16 cellular contexts compared by ENCODE assay signal in genomic region chr4:5999830-6000365, GRCh38. TPM values are rescaled to one million over a fixed set of nuclear protein-coding genes. Genes with fewer than 3 reads are reported as not detected.
DNase-seq lines count a peak whose midpoint lies in the region; ATAC-seq and TF ChIP-seq lines count a peak whose summit lies in the region.
"Had no signal": no experiment of that assay in that cellular context is flagged by ENCODE, and none has a peak within 500 bp of the region (broad histone marks: within the 10 kb centered on the region; RNA-seq: fewer than 3 reads in every experiment).

No MANE protein-coding gene starts in this region.

- H3K9ac ChIP-seq in BLaER1 (no peak overlapping the region), neuronal stem cell (ENCODE audit: low read depth, low read length, poor library complexity) (no peak overlapping the region)

- no peak overlapping the region for H4K8ac ChIP-seq in neuronal stem cell (ENCODE audit: low read depth, low read length)

- no CpG with 5 or more reads among the region's 9 CpGs for WGBS in neuronal stem cell (ENCODE audit: extremely low coverage in 2 of 2, insufficient read length in 2 of 2, insufficient replicate concordance in 1 of 2), 2 donors
- WGBS in suprapubic skin, result 89% methylated on average over 9 of the region's 9 CpGs

- H3K36me3 ChIP-seq in BLaER1 (no peaks in the 10 kb centered on the region), neuronal stem cell (replicated peaks in 1 of 2; ENCODE audit: control insufficient read depth in 2 of 2, insufficient read depth in 2 of 2, low read length in 2 of 2) (no peaks in the 10 kb centered on the region), suprapubic skin (no peaks in the 10 kb centered on the region)

- H3K4me1 ChIP-seq in BLaER1, result peaks cover 66% of the 10 kb centered on the region
- peaks cover 0 to 2% of the 10 kb centered on the region in 2 donors for H3K4me1 ChIP-seq in neuronal stem cell (ENCODE audit: control insufficient read depth in 2 of 2, insufficient read depth in 1 of 2, low read depth in 1 of 2, low read length in 2 of 2)
- no peaks in the 10 kb centered on the region for H3K4me1 ChIP-seq in suprapubic skin

- H3K27ac ChIP-seq in BLaER1 (no peak overlapping the region), neuronal stem cell (replicated peaks; ENCODE audit: low read length) (no peak overlapping the region), suprapubic skin (no peak overlapping the region)
- H3K27ac ChIP-seq: C4-2B had no signal

- no peak overlapping the region for H3K23ac ChIP-seq in neuronal stem cell (ENCODE audit: low read depth, low read length, poor library complexity)

- no peak overlapping the region for H2AFZ ChIP-seq in neuronal stem cell (ENCODE audit: low read length)

- no peak for TF ChIP-seq CTCF in suprapubic skin (IDR thresholded peaks at IDR 0.05)

- no peak overlapping the region for H3K4ac ChIP-seq in neuronal stem cell (ENCODE audit: low read length)

- H2BK5ac ChIP-seq in neuronal stem cell (ENCODE audit: low read length), result no peak overlapping the region

- H3K27me3 ChIP-seq in BLaER1 (no peaks in the 10 kb centered on the region), neuronal stem cell (ENCODE audit: control insufficient read depth in 3 of 3, insufficient read depth in 3 of 3, low read depth in 1 of 3, low read length in 3 of 3) (peaks cover 0 to 6% (median 1%) of the 10 kb centered on the region in 3 experiments), suprapubic skin (peaks cover 22% of the 10 kb centered on the region)

- H3K4me3 ChIP-seq in BLaER1 (no peak overlapping the region), neuronal stem cell (ENCODE audit: low read length in 2 of 2) (no peak overlapping the region), suprapubic skin (no peak overlapping the region)

- no peak overlapping the region for H4K91ac ChIP-seq in neuronal stem cell (ENCODE audit: low read depth, low read length, poor library complexity)

- H2BK120ac ChIP-seq in neuronal stem cell (ENCODE audit: low read depth, low read length), result no peak overlapping the region

- no peaks in the 10 kb centered on the region for H3K9me3 ChIP-seq in BLaER1
- peaks cover 0 to 2% of the 10 kb centered on the region in 2 donors for H3K9me3 ChIP-seq in neuronal stem cell (replicated peaks in 1 of 2; ENCODE audit: control insufficient read depth in 2 of 2, insufficient read depth in 1 of 2, low read depth in 1 of 2, low read length in 2 of 2)
- no peaks in the 10 kb centered on the region for H3K9me3 ChIP-seq in suprapubic skin

- TF ChIP-seq EP300 in suprapubic skin (IDR thresholded peaks at IDR 0.05), result no peak

- no peaks in the 10 kb centered on the region for H4K20me1 ChIP-seq in BLaER1

- H3K79me1 ChIP-seq in neuronal stem cell (ENCODE audit: low read depth, low read length), result no peaks in the 10 kb centered on the region

- no peak for TF ChIP-seq POLR2A in suprapubic skin (IDR thresholded peaks at IDR 0.05)

- DNase-seq in ecto neural progenitor cell (ENCODE audit: low spot score) (peak; percentile 30), neuronal stem cell (ENCODE audit: low spot score) (no peak), suprapubic skin (ENCODE audit: low spot score in 2 of 2) (peak; percentile 26 to 59)
- DNase-seq in stimulated activated CD4-positive, alpha-beta T cell treated with anti-CD3 and anti-CD28 coated beads, Interleukin-4, amount 100 ng/mL, for 1 hour, result no peak
- DNase-seq: ACHN; CD8-positive, alpha-beta T cell; COR-L47; DND-41; GF-D8; HCEC 1CT; HFFc6 had no signal

- H3K18ac ChIP-seq in neuronal stem cell (ENCODE audit: low read length), result peak overlapping the region; percentile 39

- peak overlapping the region; percentile 74 for H2AK5ac ChIP-seq in neuronal stem cell (ENCODE audit: low read depth, low read length)

- ATAC-seq in GM18511 (IDR thresholded peaks at IDR 0.05; ENCODE audit: unreplicated experiment) (no peak), GM21528 (IDR thresholded peaks at IDR 0.05; ENCODE audit: low FRiP score, unreplicated experiment) (no peak)
- ATAC-seq: CD8-positive, alpha-beta T cell; HepG2 had no signal

- H2BK15ac ChIP-seq in neuronal stem cell (ENCODE audit: low read length), result no peak overlapping the region

- H3K4me2 ChIP-seq in BLaER1 (peak overlapping the region; percentile 72), neuronal stem cell (ENCODE audit: insufficient read depth, low read length, poor library complexity, severe bottlenecking) (no peak overlapping the region)

- H3K14ac ChIP-seq in neuronal stem cell (ENCODE audit: low read length), result no peak overlapping the region

- no peak overlapping the region for H2BK12ac ChIP-seq in neuronal stem cell (ENCODE audit: low read length)

RNA-seq across cellular contexts. Expression of gene C4orf50, which starts 18.3 kb away (rescaled TPM):
- 0.01 TPM for polyA plus RNA-seq in neuronal stem cell (2013, experiment 1 of 2)
- 0.01 TPM for polyA plus RNA-seq in neuronal stem cell (2013, experiment 2 of 2)
- not detected for total RNA-seq in suprapubic skin
- total RNA-seq: HepG2, HFFc6 had no signal
- polyA plus RNA-seq: HepG2 had no signal

Comparison
In these comparisons a context has a peak if more than half of its experiments do, and no peak if none do; other contexts are left out.
1. DNase-seq: peak in ecto neural progenitor cell (single experiment) and suprapubic skin (2 of 2); none in neuronal stem cell (single experiment) and stimulated activated CD4-positive, alpha-beta T cell treated with anti-CD3 and anti-CD28 coated beads, Interleukin-4, amount 100 ng/mL, for 1 hour (single experiment).